In genomic region chr19:57849666-57850473, GRCh38 we compare ENCODE assay signal across 8 cellular contexts. TPM values are rescaled to one million over a fixed set of nuclear protein-coding genes. Genes with fewer than 3 reads are reported as not detected.
DNase-seq lines count a peak whose midpoint lies in the region; ATAC-seq and TF ChIP-seq lines count a peak whose summit lies in the region.
"Not testable (repeated sequence)": the region's sequence is repeated elsewhere in the genome, so short reads cannot be mapped to it uniquely, and the experiment has no call there.

Gene ZNF587, plus strand, starts transcription at chr19:57849859. Its CDS starts 180 bp downstream, at chr19:57850039.

- H3K9me3 ChIP-seq in AG04450 (ENCODE audit: control insufficient read depth, insufficient read depth, low read length) = not testable (repeated sequence)

- H3K4me1 Mint-ChIP-seq in central memory CD8-positive, alpha-beta T cell = peaks cover 32% of the 10 kb centered on the region

- DNase-seq in AG04450 (ENCODE audit: low read depth, low spot score) (peak; percentile 53), NCI-H226 (peak; percentile 89), islet precursor cell (peak; percentile 89)
- peak; percentile 63 for DNase-seq in activated CD4-positive, CD25-positive, alpha-beta regulatory T cell treated with anti-CD3 and anti-CD28 coated beads, Interleukin-2, amount 50 U/mL, for 16 hours (ENCODE audit: low read depth, low spot score)
- DNase-seq in central memory CD8-positive, alpha-beta T cell (ENCODE audit: low spot score in 2 of 2) = peak; percentile 59 to 81
- peak; percentile 69 for DNase-seq in stimulated activated CD4-positive, alpha-beta T cell treated with anti-CD3 and anti-CD28 coated beads, Interleukin-12 subunit alpha, Interleukin-12 subunit beta, amount 100 ng/mL, for 4 hours

- H3K27me3 ChIP-seq in AG04450 (ENCODE audit: control insufficient read depth, insufficient read depth, low read length) = not testable (repeated sequence)

- not testable (repeated sequence) for TF ChIP-seq CTCF in AG04450 (IDR thresholded peaks at IDR 0.05; ENCODE audit: low read depth, low read length)

- peak; percentile 96 for ATAC-seq in GM18907 (IDR thresholded peaks at IDR 0.05; ENCODE audit: unreplicated experiment)
- peak; percentile 95 for ATAC-seq in HG03159 (IDR thresholded peaks at IDR 0.05; ENCODE audit: unreplicated experiment)
- ATAC-seq in central memory CD8-positive, alpha-beta T cell (replicated peaks; ENCODE audit: extremely low read depth, poor library complexity, severe bottlenecking) = peak; percentile 100

- H3K27ac Mint-ChIP-seq in central memory CD8-positive, alpha-beta T cell (ENCODE audit: low read depth) = peak within 1 kb of the TSS; percentile 97

- POLR2A ChIA-PET in AG04450 (lab: Yijun Ruan, JAX) = interaction anchor here (0.6 to 1.0 kb wide), 3 partner anchors 30 to 45 kb away, joined by 3 read pairs; partner anchors contain the start of gene ZNF552

- peak within 1 kb of the TSS; percentile 70 for H3K27ac ChIP-seq in AG04450 (ENCODE audit: low read depth, low read length)

- peak within 1 kb of the TSS; percentile 89 for H3K4me3 ChIP-seq in AG04450 (ENCODE audit: low read depth, low read length)

- H3K4me3 Mint-ChIP-seq in central memory CD8-positive, alpha-beta T cell = peak within 1 kb of the TSS; percentile 95

- not testable (repeated sequence) for H3K27me3 Mint-ChIP-seq in central memory CD8-positive, alpha-beta T cell

- CTCF ChIA-PET in AG04450 (lab: Charles Lee) = not testable (repeated sequence)

- not testable (repeated sequence) for H3K9me3 Mint-ChIP-seq in central memory CD8-positive, alpha-beta T cell

- peaks cover 25% of the 10 kb centered on the region for H3K36me3 Mint-ChIP-seq in central memory CD8-positive, alpha-beta T cell (ENCODE audit: insufficient read depth)

RNA-seq across cellular contexts. Expression of gene ZNF587, which starts in this region (rescaled TPM):
- 15.7 and 18.3 TPM in 2 replicates for polyA plus RNA-seq in AG04450 (2011; rRNA removed)
- polyA minus RNA-seq in AG04450 (2011; rRNA and poly(A)+ RNA removed) = 33.6 and 42.5 TPM in 2 replicates

Comparison
In these comparisons a context has a peak if more than half of its experiments do, and no peak if none do; other contexts are left out.
1. Peak in every context shown above with its lines: DNase-seq, ATAC-seq, H3K4me3 ChIP-seq and H3K27ac ChIP-seq.